20 cellular contexts compared by ENCODE assay signal in genomic region chr20:19711126-19711525, GRCh38. TPM values are rescaled to one million over a fixed set of nuclear protein-coding genes. Genes with fewer than 3 reads are reported as not detected.
"Had no signal": no experiment of that assay in that cellular context is flagged by ENCODE, and none has a peak within 500 bp of the region (broad histone marks: within the 10 kb centered on the region; RNA-seq: fewer than 3 reads in every experiment).

No MANE protein-coding gene starts in this region.

- DNase-seq: activated CD4-positive, alpha-beta memory T cell treated with anti-CD3 and anti-CD28 coated beads for 36 hours; activated CD4-positive, alpha-beta T cell treated with anti-CD3 and anti-CD28 coated beads, Interleukin-2, amount 10 ng/mL, durations not matched to agents 7 days and 5 days; activated CD4-positive, CD25-positive, alpha-beta regulatory T cell; activated CD8-positive, alpha-beta memory T cell treated with anti-CD3 and anti-CD28 coated beads for 24 hours; activated gamma-delta T cell; activated naive CD4-positive, alpha-beta T cell treated with anti-CD3 and anti-CD28 coated beads for 36 hours; activated naive CD8-positive, alpha-beta T cell treated with anti-CD3 and anti-CD28 coated beads for 36 hours; activated T-cell treated with anti-CD3 and anti-CD28 coated beads, Interleukin-2, amount 50 U/mL, for 4 hours; NCI-H1048; NCI-H146; NCI-H187 treated with DMSO at 0.1 percent for 48 hours; NCI-H2081 treated with DMSO at 0.1 percent for 48 hours; NCI-H446; NCI-H524 treated with DMSO at 0.1 percent for 48 hours; NCI-H82; SIG-M5; T-helper 17 cell; T1000 had no signal

- FAIRE-seq: TTC549 had no signal

- ATAC-seq: activated T-cell treated with anti-CD3 and anti-CD28 coated beads, Interleukin-2, amount 50 U/mL, for 4 hours; T-helper 17 cell had no signal

RNA-seq across cellular contexts. Expression of gene RIN2, which starts 46.9 kb away (rescaled TPM):
- total RNA-seq: activated CD4-positive, alpha-beta memory T cell treated with anti-CD3 and anti-CD28 coated beads for 36 hours; activated CD4-positive, alpha-beta T cell treated with anti-CD3 and anti-CD28 coated beads, Interleukin-2, amount 10 ng/mL, durations not matched to agents 7 days and 5 days; activated naive CD4-positive, alpha-beta T cell treated with anti-CD3 and anti-CD28 coated beads for 36 hours; activated naive CD8-positive, alpha-beta T cell treated with anti-CD3 and anti-CD28 coated beads for 36 hours; OCI-LY7 had no signal
